In the genomic region with DNA sequence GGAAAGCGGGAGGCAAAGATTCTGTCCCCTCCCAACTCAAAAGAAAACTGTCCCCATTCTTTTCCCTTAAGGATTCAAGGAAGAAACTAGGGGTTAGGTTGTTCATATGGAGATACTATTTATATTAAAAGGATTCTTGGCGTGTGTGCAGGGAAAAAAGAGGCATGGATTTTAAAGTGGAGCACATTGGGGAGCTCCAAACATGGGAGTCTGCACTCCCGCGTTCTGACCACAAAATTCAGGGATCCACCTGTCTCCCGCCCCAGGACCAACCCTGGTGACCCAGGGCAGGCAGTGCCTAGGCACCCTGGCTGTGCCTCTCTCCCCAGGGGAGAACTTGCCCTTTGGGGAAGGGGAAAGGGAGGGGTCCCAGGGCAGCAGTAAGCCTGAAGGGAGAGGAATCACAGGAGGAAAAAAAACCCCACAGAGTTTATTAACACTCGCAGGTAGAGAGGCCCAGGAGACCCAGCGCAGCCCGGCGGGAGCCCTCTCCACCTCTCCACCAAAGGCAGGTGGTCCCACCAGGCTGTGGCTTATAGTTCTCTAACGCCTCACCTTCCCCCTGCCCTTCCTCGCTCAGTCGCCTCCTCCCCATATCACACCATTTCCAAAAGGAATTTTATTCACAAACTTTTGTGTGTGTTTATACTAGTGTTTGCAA, we compare ENCODE assay signal across 8 cellular contexts. TPM values are rescaled to one million over a fixed set of nuclear protein-coding genes. Genes with fewer than 3 reads are reported as not detected.
DNase-seq lines count a peak whose midpoint lies in the region; ATAC-seq and TF ChIP-seq lines count a peak whose summit lies in the region.

No MANE protein-coding gene starts in this region.

- peaks cover 11% of the 10 kb centered on the region for H3F3A ChIP-seq in PC-9 (ENCODE audit: insufficient read depth, low read depth)

- H3K36me3 ChIP-seq in ES-I3 (ENCODE audit: insufficient read depth, low read length) (no peaks in the 10 kb centered on the region), PC-9 (ENCODE audit: low read depth) (no peaks in the 10 kb centered on the region), psoas muscle (ENCODE audit: insufficient read depth in 1 of 2, low read depth in 1 of 2) (no peaks in the 10 kb centered on the region), body of pancreas (replicated peaks in 1 of 2; ENCODE audit: insufficient read depth in 1 of 2, low read depth in 2 of 2) (no peaks in the 10 kb centered on the region), adrenal gland (replicated peaks in 1 of 2) (peaks cover 0 to 4% of the 10 kb centered on the region in 2 donors)

- H3K27ac ChIP-seq in PC-9, result no peak overlapping the region
- H3K27ac ChIP-seq in psoas muscle, result peak overlapping the region; percentile 99
- peak overlapping the region in 2 of 4 donors; percentile 95 to 98 for H3K27ac ChIP-seq in body of pancreas
- peak overlapping the region in 1 of 5 donors; percentile 21 for H3K27ac ChIP-seq in adrenal gland

- POLR2A ChIA-PET in PC-9 (lab: Charles Lee; ENCODE audit: unreplicated experiment), result no interaction called here

- DNase-seq in PC-9 (no peak), epithelial cell of proximal tubule (ENCODE audit: low read depth) (no peak), psoas muscle (no peak), NCI-H1105 (lab: John Stamatoyannopoulos, UW) (no peak), H4 (ENCODE audit: low spot score) (no peak), body of pancreas (no peak), adrenal gland (no peak)

- CTCF ChIA-PET in PC-9 (lab: Charles Lee), result no interaction called here

- peaks cover 9% of the 10 kb centered on the region for H3K4me1 ChIP-seq in ES-I3 (ENCODE audit: insufficient read depth, low read length)
- H3K4me1 ChIP-seq in PC-9 (replicated peaks; ENCODE audit: insufficient read depth), result peaks cover 24% of the 10 kb centered on the region
- peaks cover 44% of the 10 kb centered on the region for H3K4me1 ChIP-seq in psoas muscle
- H3K4me1 ChIP-seq in body of pancreas, result peaks cover 61% of the 10 kb centered on the region
- H3K4me1 ChIP-seq in adrenal gland (replicated peaks in 1 of 2), result peaks cover 18 to 48% of the 10 kb centered on the region in 2 donors

- intact Hi-C loops in PC-9 (cut with micrococcal nuclease; ENCODE audit: unreplicated experiment) (no loop called here), psoas muscle (cut with DNase I) (loop anchor here in 1 of 2 donors (5.0 kb wide), 1 partner anchor 41 kb away; no protein-coding TSS in a partner anchor), body of pancreas (cut with DNase I) (no loop called here), adrenal gland (cut with DNase I) (no loop called here)

- ATAC-seq in psoas muscle, result no peak
- ATAC-seq in body of pancreas, result no peak

- H3K27me3 ChIP-seq in PC-9 (ENCODE audit: insufficient read depth, low read depth) (no peaks in the 10 kb centered on the region), psoas muscle (ENCODE audit: insufficient read depth in 3 of 3, low read length in 2 of 3) (no peaks in the 10 kb centered on the region), body of pancreas (no peaks in the 10 kb centered on the region), adrenal gland (no peaks in the 10 kb centered on the region)

- H4K20me1 ChIP-seq in PC-9 (ENCODE audit: insufficient read depth), result peaks cover 35% of the 10 kb centered on the region; the same call in 1 of the 2 replicates

- TF ChIP-seq CTCF in PC-9 (conservative IDR thresholded peaks at IDR 0.05) (no peak), epithelial cell of proximal tubule (conservative IDR thresholded peaks at IDR 0.05; ENCODE audit: low read depth, low read length) (no peak), psoas muscle (IDR thresholded peaks at IDR 0.05) (no peak), body of pancreas (IDR thresholded peaks at IDR 0.05) (no peak), adrenal gland (IDR thresholded peaks at IDR 0.05) (no peak)

- H3K4me2 ChIP-seq in PC-9, result peak overlapping the region; percentile 86

- H3K79me2 ChIP-seq in PC-9 (ENCODE audit: low read depth), result peaks cover 55% of the 10 kb centered on the region

- no peak overlapping the region for H2AFZ ChIP-seq in PC-9

- H3K9me3 ChIP-seq in ES-I3 (ENCODE audit: control insufficient read depth, insufficient read depth, low read length) (no peaks in the 10 kb centered on the region), PC-9 (ENCODE audit: insufficient read depth, low read depth) (no peaks in the 10 kb centered on the region), psoas muscle (no peaks in the 10 kb centered on the region), body of pancreas (no peaks in the 10 kb centered on the region), adrenal gland (replicated peaks in 1 of 3) (no peaks in the 10 kb centered on the region)

- H3K4me3 ChIP-seq in PC-9, result peak overlapping the region; percentile 90
- peak overlapping the region; percentile 90 for H3K4me3 ChIP-seq in epithelial cell of proximal tubule (ENCODE audit: low read depth, low read length)
- peak overlapping the region; percentile 87 for H3K4me3 ChIP-seq in psoas muscle
- H3K4me3 ChIP-seq in body of pancreas, result no peak overlapping the region
- peak overlapping the region in 1 of 4 donors; percentile 96 for H3K4me3 ChIP-seq in adrenal gland

- no peaks in the 10 kb centered on the region for H3K9me2 ChIP-seq in PC-9 (ENCODE audit: insufficient read depth)

- H3K9ac ChIP-seq in ES-I3 (ENCODE audit: low read depth, low read length), result peak overlapping the region; percentile 89; the same call in 1 of the 2 replicates

- WGBS in psoas muscle, 3 donors, result 20 to 50% (median 28%) methylated on average over 11 to 12 of the region's 12 CpGs
- WGBS in body of pancreas, 2 donors, result 74 to 81% methylated on average over 12 of the region's 12 CpGs
- 80 to 84% (median 82%) methylated on average over 11 to 12 of the region's 12 CpGs for WGBS in adrenal gland, 4 donors

- BruUV-seq in PC-9 (replicated peaks; lab: Mats Ljungman, UMichigan), result no TSS peak

- no peak for TF ChIP-seq POLR2A in body of pancreas (IDR thresholded peaks at IDR 0.05)
- TF ChIP-seq POLR2A in adrenal gland (IDR thresholded peaks at IDR 0.05), result no peak

RNA-seq across cellular contexts. Expression of gene PTGR3, which starts 2.2 kb away (rescaled TPM):
- total RNA-seq in PC-9 (2021) (36.6 and 38.4 TPM in 2 replicates), epithelial cell of proximal tubule (7.8 and 11.8 TPM in 2 replicates), psoas muscle (10 to 100 TPM; 29.0 to 66.4 (median 52.8) TPM), body of pancreas (10 to 100 TPM in 1 of 2 donors, 1 to 10 TPM in 1; 8.9 to 26.5 TPM), adrenal gland (10 to 100 TPM in 7 of 8 donors, 1 to 10 TPM in 1; 8.8 to 40.2 (median 24.1) TPM)
- polyA plus RNA-seq in psoas muscle (10 to 100 TPM; 20.6 to 31.7 (median 23.6) TPM), adrenal gland (10 to 100 TPM in 1 of 3 donors, 1 to 10 TPM in 2; 9.6 to 16.3 (median 9.9) TPM)
- total RNA-seq in H4 (2014; rRNA removed; shearing (Covaris generic)), result 14.0 and 16.5 TPM in 2 replicates

RNA-seq across cellular contexts. Expression of gene TSHZ1, which starts 3.8 kb away (rescaled TPM):
- total RNA-seq in PC-9 (2021), result 6.5 and 7.4 TPM in 2 replicates
- total RNA-seq in epithelial cell of proximal tubule, result 4.9 and 5.1 TPM in 2 replicates
- 1 to 10 TPM; 7.8 to 9.9 (median 9.8) TPM for total RNA-seq in psoas muscle
- 10 to 100 TPM in 1 of 3 donors, 1 to 10 TPM in 2; 2.0 to 10.5 (median 3.2) TPM for polyA plus RNA-seq in psoas muscle
- total RNA-seq in H4 (2014; rRNA removed; shearing (Covaris generic)), result 4.8 and 8.9 TPM in 2 replicates
- total RNA-seq in body of pancreas, result 10 to 100 TPM in 1 of 2 donors, 1 to 10 TPM in 1; 8.3 to 11.2 TPM
- total RNA-seq in adrenal gland, result 10 to 100 TPM; 10.2 to 25.0 (median 18.0) TPM
- polyA plus RNA-seq in adrenal gland, result 10 to 100 TPM in 1 of 3 donors, 1 to 10 TPM in 2; 6.8 to 10.1 (median 7.7) TPM

Comparison
In these comparisons a context has a peak if more than half of its experiments do, and no peak if none do; other contexts are left out.
1. H3K4me3 ChIP-seq: peak in PC-9 (single experiment), epithelial cell of proximal tubule (single experiment) and psoas muscle (single experiment); none in body of pancreas (0 of 2).